ENCODE assay signal across 8 cellular contexts in the genomic region with DNA sequence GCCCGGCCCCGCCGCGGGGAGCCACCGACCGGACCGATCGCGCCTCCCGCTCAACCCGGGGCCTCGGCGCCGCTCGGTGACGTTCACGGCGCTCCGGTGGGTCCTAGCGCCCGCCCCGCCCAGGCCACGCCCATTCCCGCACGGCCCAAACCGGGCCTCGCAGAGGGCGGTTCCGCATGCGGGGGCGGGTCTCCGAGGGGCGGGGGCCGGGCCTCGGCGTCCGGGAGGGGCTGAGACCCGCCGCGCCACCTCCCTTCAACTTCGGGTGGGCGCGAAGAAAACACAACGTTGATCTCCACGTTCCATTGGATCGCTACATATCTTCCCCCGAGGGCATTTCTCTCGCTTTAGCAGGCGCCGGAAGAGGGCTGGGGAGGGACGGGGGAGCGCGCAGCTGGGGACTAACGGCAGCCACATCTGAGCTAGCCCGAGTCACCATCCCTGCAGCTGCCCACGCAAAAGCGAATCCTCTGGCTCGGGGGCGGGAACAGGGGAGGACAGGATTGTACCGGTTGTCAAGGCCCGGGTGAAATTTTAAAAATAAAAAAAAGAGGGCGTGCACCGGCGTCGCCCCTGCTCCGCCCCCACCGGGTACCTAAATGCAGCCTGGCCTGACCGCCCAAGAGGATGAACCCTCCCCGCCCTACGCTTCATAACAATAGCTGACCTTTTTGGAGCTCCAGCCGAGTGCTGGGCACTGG. TPM values are rescaled to one million over a fixed set of nuclear protein-coding genes. Genes with fewer than 3 reads are reported as not detected.
DNase-seq lines count a peak whose midpoint lies in the region; ATAC-seq and TF ChIP-seq lines count a peak whose summit lies in the region.

A gene (minus strand): TSS at position 78 of the 701 bp plus-strand sequence. CDS start 547 bp downstream, outside the sequence.

- H3K9me2 ChIP-seq in OCI-LY7 (ENCODE audit: insufficient read depth, low read length) = no peaks in the 10 kb centered on the region

- H3K36me3 Mint-ChIP-seq in CD8-positive, alpha-beta memory T cell = peaks cover 0 to 14% (median 0%) of the 10 kb centered on the region in 3 donors

- peaks cover 3 to 4% of the 10 kb centered on the region in 2 donors for H3K27me3 Mint-ChIP-seq in CD8-positive, alpha-beta memory T cell

- TSS peak; percentile 71 for BruUV-seq in OCI-LY7 (replicated peaks; lab: Mats Ljungman, UMichigan)

- H3K4me1 ChIP-seq in CD8-positive, alpha-beta memory T cell (ENCODE audit: insufficient read depth, low read length) = peaks cover 7% of the 10 kb centered on the region
- H3K4me1 ChIP-seq in OCI-LY7 (ENCODE audit: insufficient read depth, low read length, poor library complexity, severe bottlenecking) = peaks cover 27% of the 10 kb centered on the region

- no peaks in the 10 kb centered on the region for H3K36me3 ChIP-seq in CD8-positive, alpha-beta memory T cell (ENCODE audit: insufficient read depth, low read length)
- H3K36me3 ChIP-seq in OCI-LY7 (ENCODE audit: insufficient read depth, low read length) = peaks cover 18% of the 10 kb centered on the region; the same call in 1 of the 2 replicates

- H3K9me3 ChIP-seq in CD8-positive, alpha-beta memory T cell (ENCODE audit: low read length) = no peaks in the 10 kb centered on the region
- no peaks in the 10 kb centered on the region for H3K9me3 ChIP-seq in OCI-LY7 (ENCODE audit: low read length)

- no peaks in the 10 kb centered on the region for H3K9me3 Mint-ChIP-seq in CD8-positive, alpha-beta memory T cell

- H3K4me3 Mint-ChIP-seq in CD8-positive, alpha-beta memory T cell = peak within 1 kb of the TSS; percentile 89 to 99 (median 95)

- no peaks in the 10 kb centered on the region for H3K27me3 ChIP-seq in CD8-positive, alpha-beta memory T cell (ENCODE audit: insufficient read depth, low read length, poor library complexity, severe bottlenecking)
- no peaks in the 10 kb centered on the region for H3K27me3 ChIP-seq in HL-60 (ENCODE audit: insufficient read depth, poor library complexity, severe bottlenecking)

- peak within 1 kb of the TSS; percentile 100 for H3K4me2 ChIP-seq in OCI-LY7 (ENCODE audit: low read length)

- DNase-seq in CD8-positive, alpha-beta memory T cell = peak; percentile 86 to 92 (median 90)
- peak; percentile 72 to 77 for DNase-seq in HL-60 (ENCODE audit: low read depth in 1 of 2, low spot score in 1 of 2)
- DNase-seq in OCI-LY7 (ENCODE audit: low spot score) = peak; percentile 92
- peak; percentile 83 for DNase-seq in activated T-cell treated with anti-CD3 and anti-CD28 coated beads for 24 hours (ENCODE audit: low read depth)
- DNase-seq in epithelial cell of prostate (ENCODE audit: low read depth, low spot score) = no peak
- peak; percentile 84 for DNase-seq in mucosa of gallbladder (ENCODE audit: low spot score)
- DNase-seq in stimulated activated CD8-positive, alpha-beta memory T cell treated with anti-CD3 and anti-CD28 coated beads, Interleukin-4, amount 100 ng/mL, for 1 hour (ENCODE audit: low read depth in 2 of 2, low spot score in 1 of 2) = peak; percentile 78 to 81

- POLR2A ChIA-PET in CD8-positive, alpha-beta memory T cell (lab: Charles Lee) = interaction anchor here (0.6 to 1.8 kb wide), 7 partner anchors 9 to 616 kb away, joined by 3 to 9 read pairs (median 6); a partner anchor contains a TSS
- POLR2A ChIA-PET in OCI-LY7 (lab: Charles Lee) = interaction anchor here (0.6 to 2.2 kb wide), 6 partner anchors 13 to 359 kb away, joined by 3 to 16 read pairs (median 5); a partner anchor contains a TSS

- TF ChIP-seq CTCF in HL-60 (IDR thresholded peaks at IDR 0.05; ENCODE audit: insufficient read depth, low read length) = no peak
- no peak for TF ChIP-seq CTCF in OCI-LY7 (conservative IDR thresholded peaks at IDR 0.05; ENCODE audit: low read length)

- peak within 1 kb of the TSS; percentile 96 for H2AFZ ChIP-seq in OCI-LY7 (ENCODE audit: low read length)

- intact Hi-C loops in OCI-LY7 (cut with micrococcal nuclease; ENCODE audit: unreplicated experiment) = loop anchor here (5.0 kb wide), 1 partner anchor 36 kb away; no protein-coding TSS in a partner anchor

- H3K79me2 ChIP-seq in OCI-LY7 (ENCODE audit: insufficient read depth, low read depth, low read length) = no peaks in the 10 kb centered on the region

- H3K4me1 Mint-ChIP-seq in CD8-positive, alpha-beta memory T cell = peaks cover 18 to 28% (median 22%) of the 10 kb centered on the region in 3 donors

- ATAC-seq in GM19438 (IDR thresholded peaks at IDR 0.05; ENCODE audit: low read depth, unreplicated experiment) = peak; percentile 81

- CTCF ChIA-PET in CD8-positive, alpha-beta memory T cell (lab: Charles Lee) = interaction anchor here (0.7 to 3.2 kb wide), 7 partner anchors 17 to 644 kb away, joined by 3 to 26 read pairs (median 5); a partner anchor contains a TSS
- CTCF ChIA-PET in OCI-LY7 (lab: Charles Lee; ENCODE audit: unreplicated experiment) = interaction anchor here (0.5 to 0.7 kb wide), 2 partner anchors 30 to 225 kb away, joined by 3 to 4 read pairs; no protein-coding TSS in a partner anchor

- no peaks in the 10 kb centered on the region for H4K20me1 ChIP-seq in OCI-LY7 (ENCODE audit: insufficient read depth, low read length)

- H3K4me3 ChIP-seq in CD8-positive, alpha-beta memory T cell (ENCODE audit: low read length) = peak within 1 kb of the TSS; percentile 78
- H3K4me3 ChIP-seq in HL-60 (replicated peaks; ENCODE audit: insufficient read depth, low read length) (peak within 1 kb of the TSS; percentile 98), OCI-LY7 (ENCODE audit: low read depth, low read length, poor library complexity, severe bottlenecking) (peak within 1 kb of the TSS; percentile 86)

- peak within 1 kb of the TSS; percentile 84 to 94 (median 91) for H3K27ac Mint-ChIP-seq in CD8-positive, alpha-beta memory T cell

- H3K27ac ChIP-seq in CD8-positive, alpha-beta memory T cell (ENCODE audit: low read depth, low read length) = peak within 1 kb of the TSS; percentile 64
- H3K27ac ChIP-seq in HL-60 (replicated peaks) = peak within 1 kb of the TSS; percentile 72
- H3K27ac ChIP-seq in OCI-LY7 (ENCODE audit: low read depth, low read length, poor library complexity, severe bottlenecking) = peak within 1 kb of the TSS; percentile 95
- H3K27ac ChIP-seq in epithelial cell of prostate = peak within 1 kb of the TSS; percentile 14

RNA-seq across cellular contexts. Expression of the gene that starts here (rescaled TPM):
- 10 to 100 TPM; 60.1 to 66.2 TPM for total RNA-seq in CD8-positive, alpha-beta memory T cell
- 57.2 TPM for polyA plus RNA-seq in CD8-positive, alpha-beta memory T cell
- 121 and 144 TPM in 2 replicates for total RNA-seq in OCI-LY7 (2014; rRNA removed; shearing (Covaris generic))
- 89.7 and 97.8 TPM in 2 replicates for total RNA-seq in OCI-LY7 (2022)
- total RNA-seq in mucosa of gallbladder = 22.0 TPM

Comparison
In these comparisons a context has a peak if more than half of its experiments do, and no peak if none do; other contexts are left out.
1. H3K27ac ChIP-seq: peak in every context shown above with its lines; median percentile 95 in OCI-LY7; 72 in HL-60; 64 in CD8-positive, alpha-beta memory T cell; 14 in epithelial cell of prostate.